1 cellular context compared by ENCODE assay signal in genomic region chr2:46548521-46549144, GRCh38.
TF ChIP-seq lines count a peak whose summit lies in the region.

No MANE protein-coding gene starts in this region.

TF ChIP-seq in GM12878, 131 proteins besides CTCF, POLR2A, EP300 and RAD21:
- TF ChIP-seq, protein P1, sequence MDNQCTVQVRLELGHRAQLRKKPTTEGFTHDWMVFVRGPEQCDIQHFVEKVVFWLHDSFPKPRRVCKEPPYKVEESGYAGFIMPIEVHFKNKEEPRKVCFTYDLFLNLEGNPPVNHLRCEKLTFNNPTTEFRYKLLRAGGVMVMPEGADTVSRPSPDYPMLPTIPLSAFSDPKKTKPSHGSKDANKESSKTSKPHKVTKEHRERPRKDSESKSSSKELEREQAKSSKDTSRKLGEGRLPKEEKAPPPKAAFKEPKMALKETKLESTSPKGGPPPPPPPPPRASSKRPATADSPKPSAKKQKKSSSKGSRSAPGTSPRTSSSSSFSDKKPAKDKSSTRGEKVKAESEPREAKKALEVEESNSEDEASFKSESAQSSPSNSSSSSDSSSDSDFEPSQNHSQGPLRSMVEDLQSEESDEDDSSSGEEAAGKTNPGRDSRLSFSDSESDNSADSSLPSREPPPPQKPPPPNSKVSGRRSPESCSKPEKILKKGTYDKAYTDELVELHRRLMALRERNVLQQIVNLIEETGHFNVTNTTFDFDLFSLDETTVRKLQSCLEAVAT (IDR thresholded peaks at IDR 0.05): no peak
- no peak for TF ChIP-seq ZBTB33 (IDR thresholded peaks at IDR 0.05)
- TF ChIP-seq TBL1XR1 (IDR thresholded peaks at IDR 0.05; ENCODE audit: low read depth, low read length): no peak
- no peak for TF ChIP-seq GABPA (IDR thresholded peaks at IDR 0.05; ENCODE audit: low read depth)
- TF ChIP-seq, protein P2, sequence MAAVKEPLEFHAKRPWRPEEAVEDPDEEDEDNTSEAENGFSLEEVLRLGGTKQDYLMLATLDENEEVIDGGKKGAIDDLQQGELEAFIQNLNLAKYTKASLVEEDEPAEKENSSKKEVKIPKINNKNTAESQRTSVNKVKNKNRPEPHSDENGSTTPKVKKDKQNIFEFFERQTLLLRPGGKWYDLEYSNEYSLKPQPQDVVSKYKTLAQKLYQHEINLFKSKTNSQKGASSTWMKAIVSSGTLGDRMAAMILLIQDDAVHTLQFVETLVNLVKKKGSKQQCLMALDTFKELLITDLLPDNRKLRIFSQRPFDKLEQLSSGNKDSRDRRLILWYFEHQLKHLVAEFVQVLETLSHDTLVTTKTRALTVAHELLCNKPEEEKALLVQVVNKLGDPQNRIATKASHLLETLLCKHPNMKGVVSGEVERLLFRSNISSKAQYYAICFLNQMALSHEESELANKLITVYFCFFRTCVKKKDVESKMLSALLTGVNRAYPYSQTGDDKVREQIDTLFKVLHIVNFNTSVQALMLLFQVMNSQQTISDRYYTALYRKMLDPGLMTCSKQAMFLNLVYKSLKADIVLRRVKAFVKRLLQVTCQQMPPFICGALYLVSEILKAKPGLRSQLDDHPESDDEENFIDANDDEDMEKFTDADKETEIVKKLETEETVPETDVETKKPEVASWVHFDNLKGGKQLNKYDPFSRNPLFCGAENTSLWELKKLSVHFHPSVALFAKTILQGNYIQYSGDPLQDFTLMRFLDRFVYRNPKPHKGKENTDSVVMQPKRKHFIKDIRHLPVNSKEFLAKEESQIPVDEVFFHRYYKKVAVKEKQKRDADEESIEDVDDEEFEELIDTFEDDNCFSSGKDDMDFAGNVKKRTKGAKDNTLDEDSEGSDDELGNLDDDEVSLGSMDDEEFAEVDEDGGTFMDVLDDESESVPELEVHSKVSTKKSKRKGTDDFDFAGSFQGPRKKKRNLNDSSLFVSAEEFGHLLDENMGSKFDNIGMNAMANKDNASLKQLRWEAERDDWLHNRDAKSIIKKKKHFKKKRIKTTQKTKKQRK (IDR thresholded peaks at IDR 0.05; ENCODE audit: low read depth, low read length): no peak
- TF ChIP-seq NR2F1 (conservative IDR thresholded peaks at IDR 0.05): no peak
- TF ChIP-seq GATAD2B (conservative IDR thresholded peaks at IDR 0.05; ENCODE audit: low read depth): no peak
- TF ChIP-seq ASH2L (IDR thresholded peaks at IDR 0.05; ENCODE audit: borderline replicate concordance, low read depth): no peak
- no peak for TF ChIP-seq HDGF (IDR thresholded peaks at IDR 0.05)
- no peak for TF ChIP-seq NR2C1 (IDR thresholded peaks at IDR 0.05)
- TF ChIP-seq, protein P3, sequence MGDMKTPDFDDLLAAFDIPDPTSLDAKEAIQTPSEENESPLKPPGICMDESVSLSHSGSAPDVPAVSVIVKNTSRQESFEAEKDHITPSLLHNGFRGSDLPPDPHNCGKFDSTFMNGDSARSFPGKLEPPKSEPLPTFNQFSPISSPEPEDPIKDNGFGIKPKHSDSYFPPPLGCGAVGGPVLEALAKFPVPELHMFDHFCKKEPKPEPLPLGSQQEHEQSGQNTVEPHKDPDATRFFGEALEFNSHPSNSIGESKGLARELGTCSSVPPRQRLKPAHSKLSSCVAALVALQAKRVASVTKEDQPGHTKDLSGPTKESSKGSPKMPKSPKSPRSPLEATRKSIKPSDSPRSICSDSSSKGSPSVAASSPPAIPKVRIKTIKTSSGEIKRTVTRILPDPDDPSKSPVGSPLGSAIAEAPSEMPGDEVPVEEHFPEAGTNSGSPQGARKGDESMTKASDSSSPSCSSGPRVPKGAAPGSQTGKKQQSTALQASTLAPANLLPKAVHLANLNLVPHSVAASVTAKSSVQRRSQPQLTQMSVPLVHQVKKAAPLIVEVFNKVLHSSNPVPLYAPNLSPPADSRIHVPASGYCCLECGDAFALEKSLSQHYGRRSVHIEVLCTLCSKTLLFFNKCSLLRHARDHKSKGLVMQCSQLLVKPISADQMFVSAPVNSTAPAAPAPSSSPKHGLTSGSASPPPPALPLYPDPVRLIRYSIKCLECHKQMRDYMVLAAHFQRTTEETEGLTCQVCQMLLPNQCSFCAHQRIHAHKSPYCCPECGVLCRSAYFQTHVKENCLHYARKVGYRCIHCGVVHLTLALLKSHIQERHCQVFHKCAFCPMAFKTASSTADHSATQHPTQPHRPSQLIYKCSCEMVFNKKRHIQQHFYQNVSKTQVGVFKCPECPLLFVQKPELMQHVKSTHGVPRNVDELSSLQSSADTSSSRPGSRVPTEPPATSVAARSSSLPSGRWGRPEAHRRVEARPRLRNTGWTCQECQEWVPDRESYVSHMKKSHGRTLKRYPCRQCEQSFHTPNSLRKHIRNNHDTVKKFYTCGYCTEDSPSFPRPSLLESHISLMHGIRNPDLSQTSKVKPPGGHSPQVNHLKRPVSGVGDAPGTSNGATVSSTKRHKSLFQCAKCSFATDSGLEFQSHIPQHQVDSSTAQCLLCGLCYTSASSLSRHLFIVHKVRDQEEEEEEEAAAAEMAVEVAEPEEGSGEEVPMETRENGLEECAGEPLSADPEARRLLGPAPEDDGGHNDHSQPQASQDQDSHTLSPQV (IDR thresholded peaks at IDR 0.05): no peak
- TF ChIP-seq, protein P4, sequence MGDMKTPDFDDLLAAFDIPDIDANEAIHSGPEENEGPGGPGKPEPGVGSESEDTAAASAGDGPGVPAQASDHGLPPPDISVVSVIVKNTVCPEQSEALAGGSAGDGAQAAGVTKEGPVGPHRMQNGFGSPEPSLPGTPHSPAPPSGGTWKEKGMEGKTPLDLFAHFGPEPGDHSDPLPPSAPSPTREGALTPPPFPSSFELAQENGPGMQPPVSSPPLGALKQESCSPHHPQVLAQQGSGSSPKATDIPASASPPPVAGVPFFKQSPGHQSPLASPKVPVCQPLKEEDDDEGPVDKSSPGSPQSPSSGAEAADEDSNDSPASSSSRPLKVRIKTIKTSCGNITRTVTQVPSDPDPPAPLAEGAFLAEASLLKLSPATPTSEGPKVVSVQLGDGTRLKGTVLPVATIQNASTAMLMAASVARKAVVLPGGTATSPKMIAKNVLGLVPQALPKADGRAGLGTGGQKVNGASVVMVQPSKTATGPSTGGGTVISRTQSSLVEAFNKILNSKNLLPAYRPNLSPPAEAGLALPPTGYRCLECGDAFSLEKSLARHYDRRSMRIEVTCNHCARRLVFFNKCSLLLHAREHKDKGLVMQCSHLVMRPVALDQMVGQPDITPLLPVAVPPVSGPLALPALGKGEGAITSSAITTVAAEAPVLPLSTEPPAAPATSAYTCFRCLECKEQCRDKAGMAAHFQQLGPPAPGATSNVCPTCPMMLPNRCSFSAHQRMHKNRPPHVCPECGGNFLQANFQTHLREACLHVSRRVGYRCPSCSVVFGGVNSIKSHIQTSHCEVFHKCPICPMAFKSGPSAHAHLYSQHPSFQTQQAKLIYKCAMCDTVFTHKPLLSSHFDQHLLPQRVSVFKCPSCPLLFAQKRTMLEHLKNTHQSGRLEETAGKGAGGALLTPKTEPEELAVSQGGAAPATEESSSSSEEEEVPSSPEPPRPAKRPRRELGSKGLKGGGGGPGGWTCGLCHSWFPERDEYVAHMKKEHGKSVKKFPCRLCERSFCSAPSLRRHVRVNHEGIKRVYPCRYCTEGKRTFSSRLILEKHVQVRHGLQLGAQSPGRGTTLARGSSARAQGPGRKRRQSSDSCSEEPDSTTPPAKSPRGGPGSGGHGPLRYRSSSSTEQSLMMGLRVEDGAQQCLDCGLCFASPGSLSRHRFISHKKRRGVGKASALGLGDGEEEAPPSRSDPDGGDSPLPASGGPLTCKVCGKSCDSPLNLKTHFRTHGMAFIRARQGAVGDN (IDR thresholded peaks at IDR 0.05): no peak
- no peak for TF ChIP-seq TCF7 (IDR thresholded peaks at IDR 0.05; ENCODE audit: borderline replicate concordance)
TF ChIP-seq in GM12878: peak in this region for 0.
